Comparison of ENCODE assay signal across 9 cellular contexts in genomic region chr14:51507556-51508511, GRCh38.
DNase-seq lines count a peak whose midpoint lies in the region; ATAC-seq and TF ChIP-seq lines count a peak whose summit lies in the region.
"Had no signal": no experiment of that assay in that cellular context is flagged by ENCODE, and none has a peak within 500 bp of the region (broad histone marks: within the 10 kb centered on the region; RNA-seq: fewer than 3 reads in every experiment).

No MANE protein-coding gene starts in this region.

- ATAC-seq in Right ventricle myocardium inferior (peak; percentile 91), HG03342 (IDR thresholded peaks at IDR 0.05; ENCODE audit: unreplicated experiment) (no peak)

- H3K9me3 ChIP-seq in colonic mucosa = no peaks in the 10 kb centered on the region
- H3K9me3 ChIP-seq in mucosa of rectum (ENCODE audit: control insufficient read depth in 2 of 2, low read length in 2 of 2) = no peaks in the 10 kb centered on the region
- no peaks in the 10 kb centered on the region for H3K9me3 ChIP-seq in effector memory CD4-positive, alpha-beta T cell (ENCODE audit: control insufficient read depth, low read length)
- H3K9me3 ChIP-seq: BLaER1 had no signal

- H3K27ac ChIP-seq in colonic mucosa (peak overlapping the region; percentile 9), mucosa of rectum (ENCODE audit: low read depth in 2 of 2, low read length in 2 of 2) (peak overlapping the region; percentile 43 to 45)
- H3K27ac ChIP-seq in effector memory CD4-positive, alpha-beta T cell (ENCODE audit: insufficient read depth, low read length, poor library complexity, severe bottlenecking) = no peak overlapping the region
- H3K27ac ChIP-seq: BLaER1 had no signal

- intact Hi-C loops in Right ventricle myocardium inferior (cut with DNase I) (loop anchor here (5.0 kb wide), 1 partner anchor 144 kb away; the partner anchor contains the start of gene FRMD6), cardiac septum (cut with DNase I) (no loop called here), colonic mucosa (cut with DNase I) (no loop called here)

- H3K9ac ChIP-seq in colonic mucosa (ENCODE audit: low read depth in 2 of 2, low read length in 2 of 2) (no peak overlapping the region), mucosa of rectum (ENCODE audit: low read depth in 1 of 2, low read length in 2 of 2) (no peak overlapping the region)
- H3K9ac ChIP-seq: BLaER1 had no signal

- H3K27me3 ChIP-seq in colonic mucosa (no peaks in the 10 kb centered on the region), mucosa of rectum (ENCODE audit: control insufficient read depth in 2 of 2, insufficient read depth in 2 of 2, low read length in 2 of 2) (no peaks in the 10 kb centered on the region)
- H3K27me3 ChIP-seq in effector memory CD4-positive, alpha-beta T cell (replicated peaks; ENCODE audit: control insufficient read depth, insufficient read depth, low read length, poor library complexity, severe bottlenecking) = no peaks in the 10 kb centered on the region
- H3K27me3 ChIP-seq: BLaER1 had no signal

- DNase-seq in Right ventricle myocardium inferior (ENCODE audit: missing footprints) (peak; percentile 82), cardiac septum (ENCODE audit: low spot score) (no peak), colonic mucosa (peak; percentile 47), hepatic stellate cell (ENCODE audit: low spot score) (no peak), amniotic stem cell (lab: John Stamatoyannopoulos, UW) (no peak)
- no peak for DNase-seq in effector memory CD4-positive, alpha-beta T cell

- TF ChIP-seq CTCF in colonic mucosa (IDR thresholded peaks at IDR 0.05) = no peak

- H3K4me1 ChIP-seq in colonic mucosa = no peaks in the 10 kb centered on the region
- H3K4me1 ChIP-seq in mucosa of rectum (ENCODE audit: control insufficient read depth in 2 of 2, insufficient read depth in 2 of 2, low read length in 2 of 2) = peaks cover 0 to 4% of the 10 kb centered on the region in 2 donors
- no peaks in the 10 kb centered on the region for H3K4me1 ChIP-seq in effector memory CD4-positive, alpha-beta T cell (ENCODE audit: control insufficient read depth, insufficient read depth, low read length, poor library complexity, severe bottlenecking)
- H3K4me1 ChIP-seq: BLaER1 had no signal

- no peak overlapping the region for H3K4me3 ChIP-seq in colonic mucosa
- no peak overlapping the region for H3K4me3 ChIP-seq in mucosa of rectum (ENCODE audit: low read length in 2 of 2)
- no peak overlapping the region for H3K4me3 ChIP-seq in effector memory CD4-positive, alpha-beta T cell (ENCODE audit: insufficient read depth, low read depth, low read length, poor library complexity, severe bottlenecking)
- H3K4me3 ChIP-seq: BLaER1 had no signal

- H3K36me3 ChIP-seq in colonic mucosa (no peaks in the 10 kb centered on the region), mucosa of rectum (ENCODE audit: control insufficient read depth in 2 of 2, insufficient read depth in 2 of 2, low read length in 2 of 2) (no peaks in the 10 kb centered on the region)
- H3K36me3 ChIP-seq in effector memory CD4-positive, alpha-beta T cell (ENCODE audit: control insufficient read depth, insufficient read depth, low read length) = no peaks in the 10 kb centered on the region
- H3K36me3 ChIP-seq: BLaER1 had no signal

Comparison
In these comparisons a context has a peak if more than half of its experiments do, and no peak if none do; other contexts are left out.
1. DNase-seq: peak in Right ventricle myocardium inferior (single experiment) and colonic mucosa (single experiment); none in cardiac septum (single experiment), hepatic stellate cell (single experiment), effector memory CD4-positive, alpha-beta T cell (0 of 3) and amniotic stem cell (single experiment).